Comparison of ENCODE assay signal across 1 cellular context in genomic region chr17:7864384-7864783, GRCh38. TPM values are rescaled to one million over a fixed set of nuclear protein-coding genes. Genes with fewer than 3 reads are reported as not detected.
"Had no signal": no experiment of that assay in that cellular context is flagged by ENCODE, and none has a peak within 500 bp of the region (broad histone marks: within the 10 kb centered on the region; RNA-seq: fewer than 3 reads in every experiment).

No MANE protein-coding gene starts in this region.

RNA-seq across cellular contexts. Expression of gene TMEM88, which starts 9.5 kb away (rescaled TPM):
- polyA plus RNA-seq: immature natural killer cell had no signal
